ENCODE assay signal across 8 cellular contexts in the genomic region with DNA sequence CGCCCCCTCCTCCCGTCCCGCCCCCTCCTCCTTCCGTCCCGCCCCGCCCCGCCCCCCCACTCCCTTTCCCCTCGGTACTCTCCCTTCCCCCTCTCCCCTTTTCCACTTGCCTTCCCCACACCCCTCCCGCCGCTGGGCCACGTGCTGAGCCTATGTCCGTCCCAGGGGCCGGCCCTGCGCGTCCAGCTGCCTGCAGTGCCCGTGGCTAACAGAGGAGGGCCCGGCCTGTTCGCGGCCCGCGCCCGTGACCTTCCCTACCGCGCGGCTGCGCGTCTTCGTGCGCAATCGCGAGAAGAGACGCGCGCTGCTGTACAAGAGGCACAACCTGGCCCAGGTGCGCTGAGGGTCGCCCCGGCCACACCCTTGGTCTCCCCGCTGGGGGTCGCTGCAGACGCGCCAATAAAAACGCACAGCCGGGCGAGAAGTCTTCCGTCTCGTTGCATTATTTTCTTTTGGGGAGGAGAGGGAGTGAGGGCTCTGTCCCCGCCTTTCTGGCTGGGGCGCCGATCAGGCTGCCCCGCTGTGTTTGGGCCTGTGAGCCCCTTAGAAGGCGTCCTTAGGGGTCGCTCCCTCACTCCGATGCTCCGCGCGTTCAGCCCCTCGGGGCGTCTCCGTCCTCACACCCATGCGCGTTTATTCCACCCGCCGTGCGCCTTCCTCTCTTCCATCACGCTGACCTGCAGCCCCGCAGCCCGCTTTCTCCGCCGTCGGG. TPM values are rescaled to one million over a fixed set of nuclear protein-coding genes. Genes with fewer than 3 reads are reported as not detected.
DNase-seq lines count a peak whose midpoint lies in the region; ATAC-seq lines count a peak whose summit lies in the region.

No MANE protein-coding gene starts in this region.

- no peak for ATAC-seq in HG03354 (IDR thresholded peaks at IDR 0.05; ENCODE audit: poor library complexity, severe bottlenecking, unreplicated experiment)
- no peak for ATAC-seq in GM21526 (IDR thresholded peaks at IDR 0.05; ENCODE audit: low FRiP score, unreplicated experiment)

- peak overlapping the region; percentile 79 for H3K27ac ChIP-seq in cingulate gyrus (ENCODE audit: low read depth, low read length)
- H3K27ac ChIP-seq in layer of hippocampus (ENCODE audit: low read depth, low read length), result peak overlapping the region; percentile 46

- H3K27me3 ChIP-seq in layer of hippocampus (ENCODE audit: control insufficient read depth, insufficient read depth, low read length), result peaks cover 2% of the 10 kb centered on the region

- DNase-seq in Daoy (ENCODE audit: low read depth), result peak; percentile 67
- peak; percentile 53 for DNase-seq in NCI-H1694 treated with DMSO at 0.1 percent for 48 hours (lab: John Stamatoyannopoulos, UW)
- DNase-seq in activated CD4-positive, alpha-beta T cell treated with anti-CD3 and anti-CD28 coated beads for 1 hour, result peak; percentile 38
- DNase-seq in stimulated activated CD4-positive, alpha-beta T cell treated with anti-CD3 and anti-CD28 coated beads, Interleukin-15, amount 100 ng/mL, for 48 hours (ENCODE audit: low read depth in 2 of 2), result peak; percentile 38 to 57

RNA-seq across cellular contexts. Expression of a gene that starts 28.0 kb away (rescaled TPM):
- 20.7 and 32.6 TPM in 2 replicates for total RNA-seq in Daoy (2014; rRNA removed; shearing (Covaris generic))

RNA-seq across cellular contexts. Expression of a gene that starts 38.1 kb away (rescaled TPM):
- total RNA-seq in Daoy (2014; rRNA removed; shearing (Covaris generic)), result not detected in 2 replicates
